9 cellular contexts compared by ENCODE assay signal in the genomic region with DNA sequence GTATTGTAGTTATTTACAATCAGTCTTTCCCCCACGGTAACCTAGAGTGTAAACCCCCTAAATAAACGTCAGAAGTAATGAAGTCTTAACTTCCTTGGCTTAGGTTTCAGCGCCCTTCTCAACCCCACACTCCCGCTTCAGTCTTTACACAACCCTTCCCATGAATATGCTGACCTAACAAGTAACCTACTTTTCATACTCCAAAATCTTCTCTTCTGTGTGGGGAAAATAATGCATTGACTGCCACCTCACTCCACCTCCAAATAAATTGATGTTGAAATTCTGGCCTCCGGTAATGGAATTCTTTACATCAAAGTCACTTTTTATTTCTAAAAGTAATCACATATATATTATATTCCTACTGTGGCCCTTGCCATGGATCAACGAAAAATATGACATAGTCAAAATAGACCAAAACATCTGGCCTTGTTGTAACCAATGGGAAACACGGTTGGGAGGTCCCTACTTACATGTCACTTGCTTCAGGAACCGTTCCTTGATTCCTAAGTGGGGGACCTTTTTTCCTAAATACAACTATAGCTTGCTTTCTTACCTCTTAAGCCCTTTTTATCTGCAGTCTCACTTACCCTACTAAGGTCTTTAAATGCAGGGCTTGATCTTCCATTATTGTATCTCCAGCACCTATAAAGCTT. TPM values are rescaled to one million over a fixed set of nuclear protein-coding genes. Genes with fewer than 3 reads are reported as not detected.
DNase-seq lines count a peak whose midpoint lies in the region; ATAC-seq, FAIRE-seq and TF ChIP-seq lines count a peak whose summit lies in the region.
"Had no signal": no experiment of that assay in that cellular context is flagged by ENCODE, and none has a peak within 500 bp of the region (broad histone marks: within the 10 kb centered on the region; RNA-seq: fewer than 3 reads in every experiment).

No MANE protein-coding gene starts in this region.

- POLR2A ChIA-PET in Panc1 (lab: Charles Lee) = no interaction called here

- peaks cover 9% of the 10 kb centered on the region for H3K36me3 ChIP-seq in Panc1 (ENCODE audit: control insufficient read depth, insufficient read depth, low read length)
- no peaks in the 10 kb centered on the region for H3K36me3 ChIP-seq in rectal smooth muscle tissue (ENCODE audit: control insufficient read depth, insufficient read depth, low read length)
- H3K36me3 ChIP-seq in pancreas = no peaks in the 10 kb centered on the region

- in situ Hi-C loops in Panc1 (cut with HindIII; ENCODE audit: low pct_unique_long_range_greater_than_20kb, low sequenced_read_pairs) = no loop called here

- peak; percentile 40 for DNase-seq in NCI-H2171 treated with DMSO at 0.1 percent for 48 hours (lab: John Stamatoyannopoulos, UW)
- no peak for DNase-seq in NCI-H2171 (lab: John Stamatoyannopoulos, UW)
- DNase-seq in Panc1 (ENCODE audit: low read depth, low spot score) = no peak
- peak; percentile 18 for DNase-seq in epithelial cell of esophagus (ENCODE audit: low read depth)
- DNase-seq in NOMO-1 treated with dmso at 0.1 percent for 144 hours (lab: John Stamatoyannopoulos, UW; ENCODE audit: unreplicated experiment) = no peak
- DNase-seq in pancreas = no peak

- no peak for FAIRE-seq in pancreas (lab: Jason Lieb, UNC)
- FAIRE-seq: G401.6 had no signal

- H3K4me1 ChIP-seq in Panc1 (ENCODE audit: control insufficient read depth, insufficient read depth, low read length) (peaks cover 31% of the 10 kb centered on the region), rectal smooth muscle tissue (ENCODE audit: control insufficient read depth, insufficient read depth, low read length) (peaks cover 5% of the 10 kb centered on the region), pancreas (peaks cover 0 to 16% (median 4%) of the 10 kb centered on the region in 3 donors)

- H3K4me3 ChIP-seq in Panc1 (ENCODE audit: low read depth in 2 of 2, low read length in 2 of 2) = peak overlapping the region; percentile 75 to 91
- H3K4me3 ChIP-seq in epithelial cell of esophagus (ENCODE audit: low read length) = peak overlapping the region; percentile 90
- H3K4me3 ChIP-seq in rectal smooth muscle tissue (ENCODE audit: low read length) = peak overlapping the region; percentile 71
- H3K4me3 ChIP-seq in pancreas = peak overlapping the region in 2 of 4 donors; percentile 97 to 99

- TF ChIP-seq CTCF in Panc1 (IDR thresholded peaks at IDR 0.05) = no peak
- no peak for TF ChIP-seq CTCF in epithelial cell of esophagus (IDR thresholded peaks at IDR 0.05; ENCODE audit: insufficient read depth, low read depth, low read length, missing control alignments)
- no peak for TF ChIP-seq CTCF in pancreas (IDR thresholded peaks at IDR 0.05)

- peak overlapping the region; percentile 19 for H3K9ac ChIP-seq in rectal smooth muscle tissue (ENCODE audit: low read length)

- BruUV-seq in Panc1 (replicated peaks; lab: Mats Ljungman, UMichigan) = TSS peak; percentile 76

- intact Hi-C loops in Panc1 (cut with micrococcal nuclease; ENCODE audit: unreplicated experiment) (no loop called here), pancreas (cut with DNase I) (no loop called here)

- H3K27ac ChIP-seq in Panc1 (ENCODE audit: low read length) = peak overlapping the region; percentile 91
- H3K27ac ChIP-seq in rectal smooth muscle tissue (ENCODE audit: low read depth, low read length) = no peak overlapping the region
- no peak overlapping the region for H3K27ac ChIP-seq in pancreas

- WGBS in pancreas, 2 donors = 24 to 28% methylated on average over 8 of the region's 8 CpGs

- CTCF ChIA-PET in Panc1 (lab: Charles Lee) = interaction anchor here (1.2 kb wide), 1 partner anchor 624 kb away, joined by 5 read pairs; no protein-coding TSS in a partner anchor

- no peak for ATAC-seq in Panc1
- no peak for ATAC-seq in HG02623 (IDR thresholded peaks at IDR 0.05; ENCODE audit: unreplicated experiment)
- ATAC-seq in pancreas = no peak

- H3K9me3 ChIP-seq in Panc1 (ENCODE audit: control insufficient read depth, insufficient read depth, low read depth, low read length) (no peaks in the 10 kb centered on the region), pancreas (no peaks in the 10 kb centered on the region)

- H3K27me3 ChIP-seq in Panc1 (ENCODE audit: control insufficient read depth, insufficient read depth, low read length) = no peaks in the 10 kb centered on the region
- H3K27me3 ChIP-seq in rectal smooth muscle tissue (ENCODE audit: control insufficient read depth, insufficient read depth, low read length) = no peaks in the 10 kb centered on the region
- no peaks in the 10 kb centered on the region for H3K27me3 ChIP-seq in pancreas

RNA-seq across cellular contexts. Expression of a gene that starts 1.0 kb away (rescaled TPM):
- 24.0 TPM for total RNA-seq in Panc1 (2021; ENCODE audit: unreplicated experiment)
- 4.3 TPM for polyA plus RNA-seq in Panc1 (2012; ENCODE audit: insufficient read length)
- total RNA-seq in pancreas = 1 to 10 TPM; 1.4 to 5.0 (median 2.6) TPM
- polyA plus RNA-seq in pancreas = 1 to 10 TPM; 2.1 to 2.5 TPM

RNA-seq across cellular contexts. Expression of a gene that starts 1.3 kb away (rescaled TPM):
- total RNA-seq in Panc1 (2021; ENCODE audit: unreplicated experiment) (43.8 TPM), pancreas (1 to 10 TPM; 3.0 to 8.0 (median 4.8) TPM)
- polyA plus RNA-seq in Panc1 (2012; ENCODE audit: insufficient read length) = 17.0 TPM
- 1 to 10 TPM; 3.5 to 7.0 TPM for polyA plus RNA-seq in pancreas

Comparison
In these comparisons a context has a peak if more than half of its experiments do, and no peak if none do; other contexts are left out.
1. DNase-seq: peak in NCI-H2171 treated with DMSO at 0.1 percent for 48 hours (single experiment) and epithelial cell of esophagus (single experiment); none in NCI-H2171 (single experiment), Panc1 (single experiment), NOMO-1 treated with dmso at 0.1 percent for 144 hours (single experiment) and pancreas (0 of 6).